Comparison of ENCODE assay signal across 6 cellular contexts in the genomic region with DNA sequence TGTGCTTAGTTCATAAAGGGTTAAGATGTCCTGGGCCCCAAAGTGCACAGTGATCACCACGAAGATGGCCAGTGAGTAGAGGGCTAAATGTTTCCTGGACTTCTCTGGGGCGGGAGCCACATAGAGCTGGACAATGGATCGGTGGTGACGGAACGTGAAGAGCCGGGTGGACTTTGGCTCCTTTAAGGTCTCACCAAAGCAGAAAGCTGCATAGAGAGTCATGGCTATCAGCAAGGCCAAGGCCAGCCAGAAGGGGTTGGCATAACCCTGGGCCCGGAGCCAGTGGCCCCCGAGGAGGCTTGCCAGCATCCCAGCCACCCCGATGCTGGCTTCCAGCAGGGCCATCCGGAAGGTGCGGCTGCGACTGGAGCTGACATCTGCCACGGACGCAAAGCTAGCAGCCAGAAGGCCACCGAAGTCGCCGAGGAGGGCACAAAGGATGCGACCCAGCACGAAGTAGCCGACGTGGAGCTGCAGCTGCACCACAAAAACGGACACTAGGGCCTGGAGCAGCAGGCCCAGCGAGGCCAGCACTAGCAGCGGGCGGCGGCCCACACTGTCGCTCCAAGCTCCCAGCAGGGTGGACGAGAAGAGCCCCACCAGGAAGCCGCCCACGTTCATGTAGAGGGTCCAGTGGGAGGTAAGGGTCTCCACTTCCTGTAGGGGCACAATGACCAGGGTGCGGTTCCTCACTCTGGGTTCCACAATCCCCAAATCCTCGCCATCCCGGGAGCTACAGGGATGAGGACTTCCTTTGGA. TPM values are rescaled to one million over a fixed set of nuclear protein-coding genes. Genes with fewer than 3 reads are reported as not detected.
DNase-seq lines count a peak whose midpoint lies in the region; ATAC-seq and TF ChIP-seq lines count a peak whose summit lies in the region.

No MANE protein-coding gene starts in this region.

- peak overlapping the region; percentile 86 for H3K4me3 ChIP-seq in GM12864 (ENCODE audit: low read depth, low read length)
- H3K4me3 ChIP-seq in ascending aorta, result peak overlapping the region; percentile 77 to 79

- peaks cover 0 to 12% of the 10 kb centered on the region in 2 donors for H3K36me3 ChIP-seq in ascending aorta

- intact Hi-C loops in ascending aorta (cut with DNase I), result loop anchor here (5.0 kb wide), 1 partner anchor 312 kb away; a partner anchor contains a TSS

- H3K27ac ChIP-seq in ascending aorta, result peak overlapping the region; percentile 52 to 54

- peak overlapping the region; percentile 77 to 90 (median 82) for H3K4me3 Mint-ChIP-seq in naive B cell

- H3K27me3 Mint-ChIP-seq in naive B cell, result peaks cover 6 to 20% (median 11%) of the 10 kb centered on the region in 3 donors

- peak overlapping the region in 2 of 6 donors; percentile 52 to 83 for H3K27ac Mint-ChIP-seq in naive B cell

- no peaks in the 10 kb centered on the region for H3K36me3 Mint-ChIP-seq in naive B cell

- H3K9me3 Mint-ChIP-seq in naive B cell, result no peaks in the 10 kb centered on the region

- H3K27me3 ChIP-seq in ascending aorta, result no peaks in the 10 kb centered on the region

- DNase-seq in GM12864 (ENCODE audit: low read depth) (no peak), ascending aorta (ENCODE audit: low spot score in 2 of 2) (peak in 1 of 2 donors; percentile 63), naive B cell (no peak)

- TF ChIP-seq CTCF in GM12864 (IDR thresholded peaks at IDR 0.05; ENCODE audit: low read depth, low read length, missing control alignments), result no peak
- TF ChIP-seq CTCF in ascending aorta (IDR thresholded peaks at IDR 0.05), result no peak

- peaks cover 7 to 9% (median 9%) of the 10 kb centered on the region in 3 donors for H3K4me1 Mint-ChIP-seq in naive B cell

- ATAC-seq in naive B cell (ENCODE audit: low read depth in 2 of 2) (no peak), GM19467 (IDR thresholded peaks at IDR 0.05; ENCODE audit: unreplicated experiment) (no peak), HG03442 (IDR thresholded peaks at IDR 0.05; ENCODE audit: unreplicated experiment) (no peak), HG03025 (IDR thresholded peaks at IDR 0.05; ENCODE audit: low FRiP score, unreplicated experiment) (no peak)

- H3K4me1 ChIP-seq in ascending aorta, result peaks cover 9 to 11% of the 10 kb centered on the region in 2 donors

- no peaks in the 10 kb centered on the region for H3K9me3 ChIP-seq in ascending aorta

RNA-seq across cellular contexts. Expression of a gene that starts 1.0 kb away (rescaled TPM):
- total RNA-seq in ascending aorta, result 9.7 TPM
- polyA plus RNA-seq in naive B cell (ENCODE audit: low read depth in 6 of 6), result 1 to 10 TPM in 1 of 6 donors, under 1 TPM in 3, not detected in 2; 0.53 to 3.6 (median 0.68) TPM

RNA-seq across cellular contexts. Expression of a gene that starts 33.5 kb away (rescaled TPM):
- total RNA-seq in ascending aorta, result 121 TPM
- 1 to 10 TPM; 4.3 to 8.1 (median 7.1) TPM for polyA plus RNA-seq in naive B cell (ENCODE audit: low read depth in 6 of 6)

RNA-seq across cellular contexts. Expression of a gene that starts 34.9 kb away (rescaled TPM):
- 7.5 TPM for total RNA-seq in ascending aorta
- polyA plus RNA-seq in naive B cell (ENCODE audit: low read depth in 6 of 6), result under 1 TPM in 1 of 6 donors, not detected in 5; 0.13 TPM

RNA-seq across cellular contexts. Expression of a gene that starts 40.0 kb away (rescaled TPM):
- not detected for total RNA-seq in ascending aorta
- not detected for polyA plus RNA-seq in naive B cell (ENCODE audit: low read depth in 6 of 6)

RNA-seq across cellular contexts. Expression of a gene that starts 47.7 kb away (rescaled TPM):
- total RNA-seq in ascending aorta, result 82.2 TPM
- 100 to 1,000 TPM in 1 of 6 donors, 10 to 100 TPM in 5; 80.1 to 159 (median 84.3) TPM for polyA plus RNA-seq in naive B cell (ENCODE audit: low read depth in 6 of 6)
